ENCODE assay signal across 1 cellular context in the genomic region with DNA sequence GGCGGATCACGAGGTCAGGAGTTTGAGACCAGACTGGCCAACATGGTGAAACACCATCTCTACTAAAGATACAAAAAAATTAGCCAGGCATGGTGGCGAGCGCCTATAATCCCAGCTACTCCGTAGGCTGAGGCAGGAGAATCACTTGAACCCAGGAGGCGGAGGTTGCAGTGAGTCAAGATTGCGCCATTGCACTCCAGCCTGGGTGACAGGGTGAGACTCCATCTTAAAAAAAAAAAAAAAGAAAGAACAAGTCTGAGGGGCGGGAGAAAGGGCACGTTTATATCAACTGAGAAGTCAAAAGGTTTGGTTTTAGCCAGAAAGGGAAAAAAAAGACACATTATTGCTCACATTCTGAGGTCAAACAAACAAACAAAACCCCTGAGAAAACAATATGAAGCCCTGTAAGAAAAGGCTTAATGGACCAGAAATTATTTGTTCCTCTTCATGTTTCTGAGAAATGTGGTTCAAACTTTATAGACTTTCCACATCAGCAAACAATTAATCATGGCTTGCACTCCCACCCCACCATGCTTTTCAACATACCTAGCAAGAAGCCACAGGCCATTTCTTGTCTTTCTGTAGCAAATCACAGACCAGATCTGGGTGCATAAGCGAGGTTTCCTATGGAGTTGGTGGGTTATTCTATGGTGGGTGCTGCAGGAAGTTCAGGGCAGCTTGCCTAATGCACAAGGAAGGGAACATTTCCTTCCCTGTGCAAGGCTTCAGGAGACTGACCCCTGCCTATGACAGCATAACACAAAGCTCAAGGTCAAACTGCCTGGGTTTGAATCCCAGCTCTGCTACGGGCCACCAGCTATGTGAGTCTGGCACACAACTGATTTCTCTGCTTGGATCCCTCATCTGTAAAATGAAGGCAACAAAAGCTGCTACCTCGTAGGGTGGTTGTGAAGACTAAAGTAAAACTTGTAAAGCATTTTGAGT.
TF ChIP-seq lines count a peak whose summit lies in the region.

No MANE protein-coding gene starts in this region.

TF ChIP-seq in SK-N-SH treated with all-trans-retinoic acid at 6 μM for 48 hours, 23 proteins besides CTCF, POLR2A, EP300 and RAD21 (continued from another document):
- TF ChIP-seq ZNF565 (CRISPR knock-in tag; conservative IDR thresholded peaks at IDR 0.05; ENCODE audit: low read depth) (no peak), ZC3H10 (CRISPR knock-in tag; IDR thresholded peaks at IDR 0.05) (no peak), CSRNP3 (CRISPR knock-in tag; IDR thresholded peaks at IDR 0.05) (no peak), ZNF70 (CRISPR knock-in tag; IDR thresholded peaks at IDR 0.05) (no peak), ARNTL (CRISPR knock-in tag; IDR thresholded peaks at IDR 0.05; ENCODE audit: borderline replicate concordance, low read depth) (no peak)
